ENCODE assay signal across 8 cellular contexts in genomic region chr11:7892751-7893356, GRCh38. TPM values are rescaled to one million over a fixed set of nuclear protein-coding genes. Genes with fewer than 3 reads are reported as not detected.
A peak's percentile ranks its signal among the peaks of the same experiment; 100 is the strongest.
DNase-seq lines count a peak whose midpoint lies in the region; ATAC-seq, FAIRE-seq and TF ChIP-seq lines count a peak whose summit lies in the region.

No MANE protein-coding gene starts in this region.

- no peak for TF ChIP-seq POLR2A in GM12878 (IDR thresholded peaks at IDR 0.05; ENCODE audit: low read depth, low read length)

- peak; percentile 59 to 79 (median 77); a peak in 5 of 6 replicates for TF ChIP-seq CTCF in GM12878 (IDR thresholded peaks at IDR 0.05 in 2 of 3, conservative IDR thresholded peaks at IDR 0.05 in 1 of 3; ENCODE audit: control insufficient read depth in 2 of 3, extremely low read depth in 1 of 3, insufficient read depth in 1 of 3, low read depth in 3 of 3, low read length in 3 of 3)

- H3K27me3 ChIP-seq in GM12878 (replicated peaks in 1 of 2; ENCODE audit: control insufficient read depth in 2 of 2, insufficient read depth in 2 of 2, low read length in 1 of 2): no peaks in the 10 kb centered on the region; a peak in 1 of 4 replicates

- SMC1A ChIA-PET in GM12878 (lab: Charles Lee; ENCODE audit: uncharacterized antibody, unreplicated experiment): interaction anchor here (0.9 to 8.4 kb wide), 7 partner anchors 10 to 206 kb away, joined by 3 to 190 read pairs (median 4); partner anchors contain the start of gene EIF3F

- no peak overlapping the region for H3K27ac ChIP-seq in GM12878 (ENCODE audit: control insufficient read depth, insufficient read depth)

- no TSS peak for BruUV-seq in GM12878 (replicated peaks; lab: Mats Ljungman, UMichigan)

- no peaks in the 10 kb centered on the region for H3K79me2 ChIP-seq in GM12878 (ENCODE audit: control insufficient read depth, insufficient read depth, low read length)

- in situ Hi-C loops in GM12878 (cut with MboI): loop anchor here (5.0 kb wide), 1 partner anchor 94 kb away; the partner anchor contains the start of gene EIF3F

- no peaks in the 10 kb centered on the region for H4K20me1 ChIP-seq in GM12878 (ENCODE audit: control insufficient read depth, insufficient read depth)

- peak; percentile 68 for FAIRE-seq in GM12878 (lab: Jason Lieb, UNC)

- peak; percentile 86 for DNase-seq in DMS53 treated with DMSO at 0.1 percent for 48 hours (lab: John Stamatoyannopoulos, UW; ENCODE audit: unreplicated experiment)
- DNase-seq in NCI-H460 (ENCODE audit: extremely low read depth, low read depth): peak; percentile 48
- DNase-seq in GM12878 (ENCODE audit: low read depth, low spot score): no peak
- peak; percentile 59 for DNase-seq in iris pigment epithelial cell (ENCODE audit: low read depth)
- DNase-seq in stromal cell of bone marrow (ENCODE audit: low read depth): peak; percentile 38
- no peak for DNase-seq in stimulated activated CD4-positive, alpha-beta T cell treated with anti-CD3 and anti-CD28 coated beads, Interleukin-4, amount 100 ng/mL, for 1 hour

- no peak for TF ChIP-seq EP300 in GM12878 (IDR thresholded peaks at IDR 0.05; ENCODE audit: borderline replicate concordance in 1 of 2, control insufficient read depth in 1 of 2, low read depth in 2 of 2, low read length in 2 of 2)

- POLR2A ChIA-PET in GM12878 (lab: Charles Lee): interaction anchor here (0.6 to 5.6 kb wide), 3 partner anchors 91 to 1150 kb away, joined by 4 to 29 read pairs (median 8); partner anchors contain the start of gene EIF3F

- peaks cover 14% of the 10 kb centered on the region for H3K4me1 ChIP-seq in GM12878 (ENCODE audit: control insufficient read depth, insufficient read depth, low read length)

- H3K4me2 ChIP-seq in GM12878 (ENCODE audit: control insufficient read depth, insufficient read depth): 0 out of 2 replicates have a peak overlapping the region, but pooled peaks have one; percentile 17

- ATAC-seq in GM19328 (IDR thresholded peaks at IDR 0.05; ENCODE audit: unreplicated experiment) (peak; percentile 60), HG03175 (IDR thresholded peaks at IDR 0.05; ENCODE audit: unreplicated experiment) (peak; percentile 54), GM12878 (peak; percentile 76)

- intact Hi-C loops in GM12878 (cut with micrococcal nuclease; ENCODE audit: unreplicated experiment): loop anchor here (1.0 to 10.0 kb wide), 2 partner anchors 94 to 202 kb away; partner anchors contain the start of gene EIF3F

- TF ChIP-seq RAD21 in GM12878 (IDR thresholded peaks at IDR 0.05; ENCODE audit: insufficient read depth, low read depth, low read length): peak; percentile 73

- H3K4me3 ChIP-seq in GM12878: no peak overlapping the region

- H3K9ac ChIP-seq in GM12878 (ENCODE audit: control insufficient read depth, insufficient read depth, low read length): no peak overlapping the region

- H2AFZ ChIP-seq in GM12878 (ENCODE audit: control insufficient read depth, low read depth, low read length): peak overlapping the region; percentile 85

- RAD21 ChIA-PET in GM12878 (lab: Charles Lee; ENCODE audit: unreplicated experiment): interaction anchor here (0.6 to 8.4 kb wide), 5 partner anchors 91 to 917 kb away, joined by 3 to 161 read pairs (median 3); partner anchors contain the start of gene EIF3F

- H3K9me3 ChIP-seq in GM12878 (replicated peaks; ENCODE audit: control insufficient read depth, insufficient read depth, low read length): no peaks in the 10 kb centered on the region

- no peaks in the 10 kb centered on the region for H3K36me3 ChIP-seq in GM12878 (ENCODE audit: control insufficient read depth in 2 of 2, insufficient read depth in 2 of 2, low read length in 1 of 2)

- WGBS in GM12878 (ENCODE audit: insufficient coverage, insufficient replicate concordance, low lambda C conversion rate, missing lambda C conversion rate): 4% methylated on average over 3 of the region's 3 CpGs

- CTCF ChIA-PET in GM12878 (lab: Yijun Ruan, JAX): interaction anchor here (0.7 to 8.4 kb wide), 20 partner anchors 9 to 209 kb away, joined by 3 to 271 read pairs (median 4); partner anchors contain the start of gene EIF3F

TF ChIP-seq in GM12878, 131 proteins besides CTCF, POLR2A, EP300 and RAD21:
- TF ChIP-seq SP1 (IDR thresholded peaks at IDR 0.05; ENCODE audit: low read depth, low read length) (no peak), E2F8 (IDR thresholded peaks at IDR 0.05; ENCODE audit: low read depth, partially characterized antibody) (no peak), SMC3 (IDR thresholded peaks at IDR 0.05; ENCODE audit: borderline replicate concordance, low read length) (peak; percentile 52; the same call in 1 of the 2 replicates)

RNA-seq across cellular contexts. Expression of gene OR10A6, which starts 38.2 kb away (rescaled TPM):
- total RNA-seq in NCI-H460 (2014; rRNA removed; shearing (Covaris generic)): not detected in 2 replicates
- not detected in 2 replicates for polyA plus RNA-seq in NCI-H460 (2014; cell fraction: nucleus; rRNA removed)
- 0.07 TPM in 1 of 2 replicates, not detected in the other for total RNA-seq in GM12878 (2013; cell fraction: nucleolus; rRNA removed)
- total RNA-seq in GM12878 (2014; rRNA removed) (not detected in 2 replicates), GM12878 (2014; rRNA removed; fragmentation: Illumina TruSeq; extraction: Trizol) (not detected in 2 replicates), GM12878 (2021) (not detected in 2 replicates)
- not detected for polyA plus RNA-seq in GM12878 (2011; ENCODE audit: low read depth)
- polyA plus RNA-seq in GM12878 (2011; rRNA removed) (not detected in 2 replicates), GM12878 (2014; fragmentation: Illumina TruSeq; extraction: Trizol) (not detected in 2 replicates), GM12878 (2014; fragmentation: Nextera tagmentation; extraction: Ambion mirVana) (not detected), GM12878 (2014; rRNA removed) (not detected in 2 replicates), GM12878 (2016; fragmentation: Nextera tagmentation; extraction: Ambion mirVana) (not detected)
- polyA plus RNA-seq in GM12878 (2011; cell fraction: cytosol; rRNA removed): not detected in 2 replicates
- 0.12 TPM in 1 of 2 replicates, not detected in the other for polyA plus RNA-seq in GM12878 (2011; cell fraction: nucleus; rRNA removed)
- not detected in 2 replicates for polyA plus RNA-seq in GM12878 (2012)
- not detected in 2 replicates for polyA minus RNA-seq in GM12878 (2011; rRNA and poly(A)+ RNA removed)
- polyA minus RNA-seq in GM12878 (2011; cell fraction: cytosol; rRNA and poly(A)+ RNA removed): not detected in 2 replicates
- polyA minus RNA-seq in GM12878 (2011; cell fraction: nucleus; rRNA and poly(A)+ RNA removed): not detected in 2 replicates

RNA-seq across cellular contexts. Expression of gene OR10A3, which starts 48.7 kb away (rescaled TPM):
- not detected in 2 replicates for total RNA-seq in NCI-H460 (2014; rRNA removed; shearing (Covaris generic))
- polyA plus RNA-seq in NCI-H460 (2014; cell fraction: nucleus; rRNA removed): not detected in 2 replicates
- not detected in 2 replicates for total RNA-seq in GM12878 (2013; cell fraction: nucleolus; rRNA removed)
- not detected in 2 replicates for total RNA-seq in GM12878 (2014; rRNA removed)
- not detected in 2 replicates for total RNA-seq in GM12878 (2014; rRNA removed; fragmentation: Illumina TruSeq; extraction: Trizol)
- total RNA-seq in GM12878 (2021): not detected in 2 replicates
- not detected for polyA plus RNA-seq in GM12878 (2011; ENCODE audit: low read depth)
- 0.04 TPM in 1 of 2 replicates, not detected in the other for polyA plus RNA-seq in GM12878 (2011; rRNA removed)
- polyA plus RNA-seq in GM12878 (2011; cell fraction: cytosol; rRNA removed): not detected in 2 replicates
- polyA plus RNA-seq in GM12878 (2011; cell fraction: nucleus; rRNA removed): not detected in 2 replicates
- polyA plus RNA-seq in GM12878 (2012): not detected in 2 replicates
- not detected in 2 replicates for polyA plus RNA-seq in GM12878 (2014; fragmentation: Illumina TruSeq; extraction: Trizol)
- polyA plus RNA-seq in GM12878 (2014; fragmentation: Nextera tagmentation; extraction: Ambion mirVana): not detected
- not detected in 2 replicates for polyA plus RNA-seq in GM12878 (2014; rRNA removed)
- polyA plus RNA-seq in GM12878 (2016; fragmentation: Nextera tagmentation; extraction: Ambion mirVana): not detected
- polyA minus RNA-seq in GM12878 (2011; rRNA and poly(A)+ RNA removed): not detected in 2 replicates
- not detected in 2 replicates for polyA minus RNA-seq in GM12878 (2011; cell fraction: cytosol; rRNA and poly(A)+ RNA removed)
- polyA minus RNA-seq in GM12878 (2011; cell fraction: nucleus; rRNA and poly(A)+ RNA removed): not detected in 2 replicates

Comparison
In these comparisons a context has a peak if more than half of its experiments do, and no peak if none do; other contexts are left out.
1. DNase-seq: peak in DMS53 treated with DMSO at 0.1 percent for 48 hours (single experiment), NCI-H460 (single experiment), iris pigment epithelial cell (single experiment) and stromal cell of bone marrow (single experiment); none in GM12878 (single experiment) and stimulated activated CD4-positive, alpha-beta T cell treated with anti-CD3 and anti-CD28 coated beads, Interleukin-4, amount 100 ng/mL, for 1 hour (single experiment).
2. Peak in every context shown above with its lines, with median percentiles within 50 percentile points of each other: ATAC-seq.